22 cellular contexts compared by ENCODE assay signal in the genomic region with DNA sequence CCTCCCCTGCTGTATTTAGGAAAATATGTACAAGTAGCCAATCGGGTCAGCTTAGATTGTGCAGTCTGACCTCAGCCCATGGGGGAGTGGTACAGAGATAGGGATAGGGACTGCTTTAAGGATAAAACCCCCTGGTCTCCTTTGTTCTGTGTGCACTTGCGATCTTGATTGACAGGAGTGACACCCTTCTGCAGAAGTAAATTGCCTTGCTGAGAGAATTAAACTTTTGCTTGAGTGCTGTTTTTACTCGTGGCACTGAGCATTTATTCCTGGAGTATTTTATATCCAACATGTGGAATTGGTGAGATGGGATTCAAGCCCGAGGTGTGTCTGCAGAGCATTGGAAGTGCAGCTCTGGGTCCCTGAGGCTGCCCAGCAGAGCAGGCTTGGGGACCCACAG. TPM values are rescaled to one million over a fixed set of nuclear protein-coding genes. Genes with fewer than 3 reads are reported as not detected.
DNase-seq lines count a peak whose midpoint lies in the region; ATAC-seq, FAIRE-seq and TF ChIP-seq lines count a peak whose summit lies in the region.
"Had no signal": no experiment of that assay in that cellular context is flagged by ENCODE, and none has a peak within 500 bp of the region (broad histone marks: within the 10 kb centered on the region; RNA-seq: fewer than 3 reads in every experiment).

No MANE protein-coding gene starts in this region.

- no peak overlapping the region for H3K4me2 ChIP-seq in K562 (ENCODE audit: insufficient read depth, low read length)
- H3K4me2 ChIP-seq: A549; BLaER1 treated with 17β-estradiol and CSF1 and Interleukin-3, amounts not matched to agents 10 nM and 100 nM had no signal

- H3K9me3 ChIP-seq in K562 (replicated peaks; ENCODE audit: control insufficient read depth, insufficient read depth, low read depth, low read length) (peaks cover 10% of the 10 kb centered on the region), colonic mucosa (no peaks in the 10 kb centered on the region)

- H3K9me3 Mint-ChIP-seq in progenitor cell of endocrine pancreas (ENCODE audit: low read depth) = peaks cover 5% of the 10 kb centered on the region
- H3K9me3 Mint-ChIP-seq: CD4-positive, alpha-beta T cell had no signal

- no peaks in the 10 kb centered on the region for H3K27me3 ChIP-seq in K562 (ENCODE audit: control insufficient read depth in 2 of 2, insufficient read depth in 2 of 2, low read length in 2 of 2)
- H3K27me3 ChIP-seq in colonic mucosa = no peaks in the 10 kb centered on the region

- H4K20me1 ChIP-seq in K562 (replicated peaks; ENCODE audit: control insufficient read depth, insufficient read depth, low read length) = no peaks in the 10 kb centered on the region

- TF ChIP-seq POLR2A in K562 (conservative IDR thresholded peaks at IDR 0.05) = no peak

- POLR2A ChIA-PET in K562 (lab: Yijun Ruan, JAX) = interaction anchor here (0.7 kb wide), 1 partner anchor 11 kb away, joined by 3 read pairs; no protein-coding TSS in a partner anchor

- H3K36me3 ChIP-seq in K562 (ENCODE audit: control insufficient read depth, insufficient read depth, low read length) = no peaks in the 10 kb centered on the region
- H3K36me3 ChIP-seq in colonic mucosa = no peaks in the 10 kb centered on the region

- in situ Hi-C loops in K562 (cut with MboI) = no loop called here

- no TSS peak for BruUV-seq in K562 (replicated peaks; lab: Mats Ljungman, UMichigan)

- no peak for ATAC-seq in K562
- ATAC-seq in HG03378 (IDR thresholded peaks at IDR 0.05; ENCODE audit: unreplicated experiment) = no peak
- ATAC-seq: A549; CD8-positive, alpha-beta T cell had no signal

- H3K9ac ChIP-seq in K562 (ENCODE audit: insufficient read depth in 1 of 2, low read depth in 2 of 2, low read length in 2 of 2) (no peak overlapping the region), colonic mucosa (ENCODE audit: low read depth in 2 of 2, low read length in 2 of 2) (no peak overlapping the region)
- H3K9ac ChIP-seq: BLaER1 treated with 17β-estradiol and CSF1 and Interleukin-3, amounts not matched to agents 10 nM and 100 nM had no signal

- peaks cover 2% of the 10 kb centered on the region for H3K36me3 Mint-ChIP-seq in progenitor cell of endocrine pancreas (ENCODE audit: insufficient read depth)
- H3K36me3 Mint-ChIP-seq: CD8-positive, alpha-beta T cell had no signal

- WGBS in K562 (ENCODE audit: insufficient coverage, low coverage, missing lambda C conversion rate) = 36% methylated on average over 4 of the region's 4 CpGs

- FAIRE-seq in K562 (lab: Jason Lieb, UNC) = no peak
- FAIRE-seq: A549, D721Med, G401.6, GM12891, GM19239 had no signal

- TF ChIP-seq EP300 in K562 (IDR thresholded peaks at IDR 0.05; ENCODE audit: low read length) = no peak

- intact Hi-C loops in K562 (cut with micrococcal nuclease) = no loop called here
- intact Hi-C loops in colonic mucosa (cut with DNase I) = no loop called here

- no peak overlapping the region for H3K27ac ChIP-seq in K562 (ENCODE audit: extremely low read depth, low read depth, low read length)
- H3K27ac ChIP-seq in colonic mucosa = no peak overlapping the region
- H3K27ac ChIP-seq: 22Rv1; A549; BLaER1 treated with 17β-estradiol and CSF1 and Interleukin-3, amounts not matched to agents 10 nM and 100 nM; C4-2B had no signal

- H3K27ac Mint-ChIP-seq in progenitor cell of endocrine pancreas = peak overlapping the region; percentile 71
- H3K27ac Mint-ChIP-seq: B cell; CD4-positive, alpha-beta T cell; CD8-positive, alpha-beta T cell had no signal

- H2AFZ ChIP-seq in K562 (ENCODE audit: low read depth, low read length) = no peak overlapping the region

- H3K27me3 Mint-ChIP-seq in progenitor cell of endocrine pancreas = peaks cover 6% of the 10 kb centered on the region

- peak; percentile 2 for DNase-seq in DMS53 (lab: John Stamatoyannopoulos, UW)
- no peak for DNase-seq in DMS53 treated with DMSO at 0.1 percent for 48 hours (lab: John Stamatoyannopoulos, UW; ENCODE audit: unreplicated experiment)
- no peak for DNase-seq in K562 (ENCODE audit: extremely low read depth in 1 of 4, low spot score in 3 of 4)
- DNase-seq in progenitor cell of endocrine pancreas (ENCODE audit: low spot score, unreplicated experiment) = no peak
- DNase-seq in colonic mucosa = no peak
- DNase-seq: AML-193; Caco-2; Calu3; CD4-positive, alpha-beta T cell; CD8-positive, alpha-beta T cell; DMS79 treated with DMSO at 0.1 percent for 48 hours; GF-D8 had no signal

- no peaks in the 10 kb centered on the region for H3K9me1 ChIP-seq in K562 (ENCODE audit: control insufficient read depth, insufficient read depth, low read length)

- H3K4me1 ChIP-seq in K562 (replicated peaks in 1 of 2; ENCODE audit: control insufficient read depth in 2 of 2, insufficient read depth in 2 of 2, low read length in 2 of 2) (peaks cover 21% of the 10 kb centered on the region in 2 experiments), colonic mucosa (no peaks in the 10 kb centered on the region)

- TF ChIP-seq RAD21 in K562 (CRISPR knock-in tag; conservative IDR thresholded peaks at IDR 0.05 in 1 of 2, IDR thresholded peaks at IDR 0.05 in 1 of 2) = no peak

- TF ChIP-seq CTCF in K562 (IDR thresholded peaks at IDR 0.05 in 2 of 3, conservative IDR thresholded peaks at IDR 0.05 in 1 of 3; ENCODE audit: insufficient read depth in 2 of 3, low read depth in 1 of 3, low read length in 3 of 3) = no peak
- no peak for TF ChIP-seq CTCF in progenitor cell of endocrine pancreas (IDR thresholded peaks at IDR 0.05; ENCODE audit: unreplicated experiment)
- no peak for TF ChIP-seq CTCF in colonic mucosa (IDR thresholded peaks at IDR 0.05)

- peaks cover 10% of the 10 kb centered on the region for H3K4me1 Mint-ChIP-seq in progenitor cell of endocrine pancreas (ENCODE audit: low read depth)

- CTCF ChIA-PET in K562 (lab: Yijun Ruan, JAX; ENCODE audit: low intra/inter-chr PET ratio) = no interaction called here

- H3K79me2 ChIP-seq in K562 (ENCODE audit: control insufficient read depth, insufficient read depth, low read length) = no peaks in the 10 kb centered on the region

- no peak overlapping the region for H3K4me3 ChIP-seq in K562
- H3K4me3 ChIP-seq in colonic mucosa = no peak overlapping the region
- H3K4me3 ChIP-seq: A549; BLaER1 treated with 17β-estradiol and CSF1 and Interleukin-3, amounts not matched to agents 10 nM and 100 nM had no signal

- H3K4me3 Mint-ChIP-seq in progenitor cell of endocrine pancreas (ENCODE audit: low read depth) = no peak overlapping the region
- H3K4me3 Mint-ChIP-seq: B cell; CD4-positive, alpha-beta T cell; CD8-positive, alpha-beta T cell had no signal

TF ChIP-seq in K562, 482 proteins besides CTCF, POLR2A, EP300 and RAD21 (continues in another document):
- TF ChIP-seq CBX3 (IDR thresholded peaks at IDR 0.05; ENCODE audit: borderline replicate concordance in 1 of 2, low read length in 2 of 2) = peak in 1 of 2 experiments; percentile 100; a peak in 2 of 3 replicates
- TF ChIP-seq EGR1 (conservative IDR thresholded peaks at IDR 0.05) = no peak
- TF ChIP-seq ZNF696 (CRISPR knock-in tag; conservative IDR thresholded peaks at IDR 0.05) = no peak
- TF ChIP-seq ZNF717 (CRISPR knock-in tag; IDR thresholded peaks at IDR 0.05) = no peak
- no peak for TF ChIP-seq BRD9 (IDR thresholded peaks at IDR 0.05; ENCODE audit: low read depth, partially characterized antibody)
- no peak for TF ChIP-seq SRSF1 (IDR thresholded peaks at IDR 0.05; ENCODE audit: low read depth, low read length)
- TF ChIP-seq PCBP1 (IDR thresholded peaks at IDR 0.05; ENCODE audit: low read depth, low read length, poor library complexity, severe bottlenecking) = no peak
- TF ChIP-seq POLR2G (IDR thresholded peaks at IDR 0.05; ENCODE audit: low read depth, low read length) = no peak
- no peak for TF ChIP-seq ZNF121 (CRISPR knock-in tag; conservative IDR thresholded peaks at IDR 0.05)
- no peak for TF ChIP-seq HDAC1 (IDR thresholded peaks at IDR 0.05)
- TF ChIP-seq TEAD4 (IDR thresholded peaks at IDR 0.05; ENCODE audit: low read length) = no peak
- no peak for TF ChIP-seq TEAD4 (CRISPR knock-in tag; IDR thresholded peaks at IDR 0.05; ENCODE audit: borderline replicate concordance)
- TF ChIP-seq, protein P1, sequence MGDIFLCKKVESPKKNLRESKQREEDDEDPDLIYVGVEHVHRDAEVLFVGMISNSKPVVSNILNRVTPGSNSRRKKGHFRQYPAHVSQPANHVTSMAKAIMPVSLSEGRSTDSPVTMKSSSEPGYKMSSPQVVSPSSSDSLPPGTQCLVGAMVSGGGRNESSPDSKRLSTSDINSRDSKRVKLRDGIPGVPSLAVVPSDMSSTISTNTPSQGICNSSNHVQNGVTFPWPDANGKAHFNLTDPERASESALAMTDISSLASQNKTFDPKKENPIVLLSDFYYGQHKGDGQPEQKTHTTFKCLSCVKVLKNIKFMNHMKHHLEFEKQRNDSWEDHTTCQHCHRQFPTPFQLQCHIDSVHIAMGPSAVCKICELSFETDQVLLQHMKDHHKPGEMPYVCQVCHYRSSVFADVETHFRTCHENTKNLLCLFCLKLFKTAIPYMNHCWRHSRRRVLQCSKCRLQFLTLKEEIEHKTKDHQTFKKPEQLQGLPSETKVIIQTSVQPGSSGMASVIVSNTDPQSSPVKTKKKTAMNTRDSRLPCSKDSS (IDR thresholded peaks at IDR 0.05; ENCODE audit: low read depth, partially characterized antibody) = peak; percentile 99
- TF ChIP-seq OTX1 (CRISPR knock-in tag; IDR thresholded peaks at IDR 0.05) = no peak
- TF ChIP-seq DPF2 (IDR thresholded peaks at IDR 0.05) = no peak
- TF ChIP-seq RUNX1 (IDR thresholded peaks at IDR 0.05; ENCODE audit: low read depth) = no peak

RNA-seq across cellular contexts. Expression of a gene that starts 23.9 kb away (rescaled TPM):
- 321 and 449 TPM in 2 replicates for total RNA-seq in K562 (2011; cell fraction: chromatin; rRNA removed; ENCODE audit: low replicate concordance)
- total RNA-seq in K562 (2011; cell fraction: nucleolus; rRNA removed) = 553 and 562 TPM in 2 replicates
- 913 and 2,354 TPM in 2 replicates for total RNA-seq in K562 (2011; cell fraction: nucleoplasm; rRNA removed)
- 3,132 and 3,347 TPM in 2 replicates for total RNA-seq in K562 (2014; rRNA removed)
- 4,513 and 4,632 TPM in 2 replicates for total RNA-seq in K562 (2014; rRNA removed; fragmentation: Illumina TruSeq; extraction: Trizol)
- 4,527 and 4,779 TPM in 2 replicates for total RNA-seq in K562 (2015; rRNA removed; fragmentation: Illumina TruSeq; extraction: Trizol)
- 2,738 and 3,009 TPM in 2 replicates for total RNA-seq in K562 (2021)
- 4,861 and 5,231 TPM in 2 replicates for polyA plus RNA-seq in K562 (2011; rRNA removed)
- 2,530 and 2,776 TPM in 2 replicates for polyA plus RNA-seq in K562 (2011; cell fraction: cytosol; rRNA removed)
- polyA plus RNA-seq in K562 (2011; cell fraction: nucleus; rRNA removed) = 1,377 and 2,422 TPM in 2 replicates
- 4,850 and 6,211 TPM in 2 replicates for polyA plus RNA-seq in K562 (2012)
- 5,815 and 6,200 TPM in 2 replicates for polyA plus RNA-seq in K562 (2014; fragmentation: Illumina TruSeq; extraction: Trizol)
- polyA plus RNA-seq in K562 (2014; fragmentation: Nextera tagmentation; extraction: Ambion mirVana) = 1,000 to 10,000 TPM; 3,469 to 4,286 TPM
- polyA plus RNA-seq in K562 (2014; rRNA removed) = 4,142 and 5,104 TPM in 2 replicates
- 3,010 and 3,339 TPM in 2 replicates for polyA minus RNA-seq in K562 (2011; rRNA and poly(A)+ RNA removed)
- 1,491 and 1,656 TPM in 2 replicates for polyA minus RNA-seq in K562 (2011; cell fraction: cytosol; rRNA and poly(A)+ RNA removed)
- polyA minus RNA-seq in K562 (2011; cell fraction: nucleus; rRNA and poly(A)+ RNA removed) = 319 and 489 TPM in 2 replicates
- 1,626 and 1,662 TPM in 2 replicates for total RNA-seq in progenitor cell of endocrine pancreas
- 1,000 to 10,000 TPM; 1,239 to 1,262 TPM for total RNA-seq in colonic mucosa
